ENCODE assay signal across 23 cellular contexts in genomic region chr3:162195147-162195546, GRCh38.
"Had no signal": no experiment of that assay in that cellular context is flagged by ENCODE, and none has a peak within 500 bp of the region (broad histone marks: within the 10 kb centered on the region; RNA-seq: fewer than 3 reads in every experiment).

No MANE protein-coding gene starts in this region.

- H3K4me1 ChIP-seq: ascending aorta, esophagus muscularis mucosa, foreskin keratinocyte, prostate gland, tibial nerve had no signal

- H3K27me3 ChIP-seq: ascending aorta, cardiac muscle cell, esophagus muscularis mucosa, foreskin keratinocyte, neutrophil, ovary, tibial nerve had no signal

- DNase-seq: activated CD4-positive, alpha-beta T cell treated with anti-CD3 and anti-CD28 coated beads for 48 hours; activated CD4-positive, alpha-beta T cell treated with anti-CD3 and anti-CD28 coated beads, Interleukin-2, amount 50 U/mL, for 48 hours; activated CD8-positive, alpha-beta memory T cell treated with anti-CD3 and anti-CD28 coated beads for 24 hours; activated CD8-positive, alpha-beta memory T cell treated with anti-CD3 and anti-CD28 coated beads, Interleukin-2, amount 50 U/mL, for 4 hours; activated effector memory CD4-positive, alpha-beta T cell treated with anti-CD3 and anti-CD28 coated beads, Interleukin-2, amount 50 U/mL, for 16 hours; activated naive CD4-positive, alpha-beta T cell treated with anti-CD3 and anti-CD28 coated beads for 36 hours; activated naive CD8-positive, alpha-beta T cell treated with anti-CD3 and anti-CD28 coated beads, Interleukin-2, amount 10 ng/mL, durations not matched to agents 7 days and 5 days; activated T-cell treated with anti-CD3 and anti-CD28 coated beads, Interleukin-2, amount 50 U/mL, for 1 hour; foreskin keratinocyte; mammary epithelial cell; midbrain; natural killer cell; ovary; stimulated activated CD4-positive, alpha-beta T cell treated with anti-CD3 and anti-CD28 coated beads, Interleukin-2, amount 100 ng/mL, for 48 hours; stimulated activated naive CD4-positive, alpha-beta T cell treated with Interleukin-2 at 50 U/mL for 16 hours; T-cell had no signal

- H3K27ac ChIP-seq: ascending aorta, cardiac muscle cell, esophagus muscularis mucosa, foreskin keratinocyte, neutrophil, ovary, prostate gland, tibial nerve had no signal

- ATAC-seq: activated CD4-positive, CD25-positive, alpha-beta regulatory T cell treated with anti-CD3 and anti-CD28 coated beads, Interleukin-2, amount 50 U/mL, for 24 hours; foreskin keratinocyte; natural killer cell; T-cell had no signal

- H3K9me3 ChIP-seq: ascending aorta, esophagus muscularis mucosa, neutrophil, ovary, prostate gland, tibial nerve had no signal

- H3K4me3 ChIP-seq: ascending aorta, cardiac muscle cell, esophagus muscularis mucosa, ovary, prostate gland, tibial nerve had no signal

- H3K36me3 ChIP-seq: ascending aorta, cardiac muscle cell, esophagus muscularis mucosa, neutrophil, ovary, prostate gland, tibial nerve had no signal
